In genomic region chr19:48110350-48110966, GRCh38 we compare ENCODE assay signal across 1 cellular context.
TF ChIP-seq lines count a peak whose summit lies in the region.

A gene with protein sequence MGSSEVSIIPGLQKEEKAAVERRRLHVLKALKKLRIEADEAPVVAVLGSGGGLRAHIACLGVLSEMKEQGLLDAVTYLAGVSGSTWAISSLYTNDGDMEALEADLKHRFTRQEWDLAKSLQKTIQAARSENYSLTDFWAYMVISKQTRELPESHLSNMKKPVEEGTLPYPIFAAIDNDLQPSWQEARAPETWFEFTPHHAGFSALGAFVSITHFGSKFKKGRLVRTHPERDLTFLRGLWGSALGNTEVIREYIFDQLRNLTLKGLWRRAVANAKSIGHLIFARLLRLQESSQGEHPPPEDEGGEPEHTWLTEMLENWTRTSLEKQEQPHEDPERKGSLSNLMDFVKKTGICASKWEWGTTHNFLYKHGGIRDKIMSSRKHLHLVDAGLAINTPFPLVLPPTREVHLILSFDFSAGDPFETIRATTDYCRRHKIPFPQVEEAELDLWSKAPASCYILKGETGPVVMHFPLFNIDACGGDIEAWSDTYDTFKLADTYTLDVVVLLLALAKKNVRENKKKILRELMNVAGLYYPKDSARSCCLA (minus strand): TSS chr19:48110817. CDS start chr19:48106529, 4,288 bp downstream.

TF ChIP-seq in HEK293, 187 proteins besides CTCF, POLR2A, EP300 and RAD21 (continued from another document and continues in another):
- TF ChIP-seq, protein P1, sequence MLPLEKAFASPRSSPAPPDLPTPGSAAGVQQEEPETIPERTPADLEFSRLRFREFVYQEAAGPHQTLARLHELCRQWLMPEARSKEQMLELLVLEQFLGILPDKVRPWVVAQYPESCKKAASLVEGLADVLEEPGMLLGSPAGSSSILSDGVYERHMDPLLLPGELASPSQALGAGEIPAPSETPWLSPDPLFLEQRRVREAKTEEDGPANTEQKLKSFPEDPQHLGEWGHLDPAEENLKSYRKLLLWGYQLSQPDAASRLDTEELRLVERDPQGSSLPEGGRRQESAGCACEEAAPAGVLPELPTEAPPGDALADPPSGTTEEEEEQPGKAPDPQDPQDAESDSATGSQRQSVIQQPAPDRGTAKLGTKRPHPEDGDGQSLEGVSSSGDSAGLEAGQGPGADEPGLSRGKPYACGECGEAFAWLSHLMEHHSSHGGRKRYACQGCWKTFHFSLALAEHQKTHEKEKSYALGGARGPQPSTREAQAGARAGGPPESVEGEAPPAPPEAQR (tag by site-specific recombination; IDR thresholded peaks at IDR 0.05) = no peak
- TF ChIP-seq TRIM28 (IDR thresholded peaks at IDR 0.05; ENCODE audit: borderline replicate concordance, low read length) (no peak), ZBTB1 (tag by site-specific recombination; IDR thresholded peaks at IDR 0.05) (no peak), ZNF433 (tag by site-specific recombination; IDR thresholded peaks at IDR 0.05; ENCODE audit: low read depth) (no peak), ZNF561 (tag by site-specific recombination; IDR thresholded peaks at IDR 0.05; ENCODE audit: borderline replicate concordance) (no peak; the same call in 1 of the 2 replicates), ZNF544 (tag by site-specific recombination; IDR thresholded peaks at IDR 0.05) (no peak), ZNF76 (tag by site-specific recombination; IDR thresholded peaks at IDR 0.05; ENCODE audit: borderline replicate concordance, low read depth) (no peak), ZNF677 (tag by site-specific recombination; IDR thresholded peaks at IDR 0.05) (no peak), GLIS1 (tag by site-specific recombination; IDR thresholded peaks at IDR 0.05) (peak; percentile 65; the same call in 1 of the 2 replicates), ZNF341 (tag by site-specific recombination; IDR thresholded peaks at IDR 0.05; ENCODE audit: low read depth) (peak; percentile 93), PRDM1 (tag by site-specific recombination; IDR thresholded peaks at IDR 0.05) (no peak), ZBTB7A (tag by site-specific recombination; IDR thresholded peaks at IDR 0.05; ENCODE audit: low read depth) (no peak), ZNF626 (tag by site-specific recombination; IDR thresholded peaks at IDR 0.05) (no peak), ZNF140 (tag by site-specific recombination; IDR thresholded peaks at IDR 0.05) (no peak), ZNF184 (tag by site-specific recombination; IDR thresholded peaks at IDR 0.05) (no peak), ZNF266 (tag by site-specific recombination; IDR thresholded peaks at IDR 0.05; ENCODE audit: low read depth) (no peak), REST (tag by site-specific recombination; IDR thresholded peaks at IDR 0.05) (peak; percentile 97), PBX3 (CRISPR knock-in tag; IDR thresholded peaks at IDR 0.05) (no peak; the same call in 1 of the 2 replicates), ZNF660 (tag by site-specific recombination; IDR thresholded peaks at IDR 0.05) (peak; percentile 78; the same call in 1 of the 2 replicates), ZNF514 (tag by site-specific recombination; IDR thresholded peaks at IDR 0.05) (no peak), GLIS2 (tag by site-specific recombination; IDR thresholded peaks at IDR 0.05) (no peak), ZNF843 (tag by site-specific recombination; IDR thresholded peaks at IDR 0.05) (peak; percentile 15; the same call in 1 of the 2 replicates), ZIC2 (tag by site-specific recombination; IDR thresholded peaks at IDR 0.05) (peak; percentile 52), ZNF211 (tag by site-specific recombination; IDR thresholded peaks at IDR 0.05; ENCODE audit: low read depth) (no peak), ZNF521 (tag by site-specific recombination; IDR thresholded peaks at IDR 0.05) (no peak), ZNF621 (tag by site-specific recombination; IDR thresholded peaks at IDR 0.05) (no peak), ZNF302 (tag by site-specific recombination; IDR thresholded peaks at IDR 0.05; ENCODE audit: low read depth) (0 out of 2 replicates have a peak, but pooled peaks have one; percentile 15), ZNF837 (tag by site-specific recombination; IDR thresholded peaks at IDR 0.05) (no peak), MEIS1 (CRISPR knock-in tag; IDR thresholded peaks at IDR 0.05; ENCODE audit: borderline replicate concordance) (no peak), REPIN1 (tag by site-specific recombination; IDR thresholded peaks at IDR 0.05; ENCODE audit: low read depth) (no peak), YY2 (tag by site-specific recombination; IDR thresholded peaks at IDR 0.05) (no peak), ZNF423 (tag by site-specific recombination; IDR thresholded peaks at IDR 0.05) (no peak), ZNF2 (tag by site-specific recombination; IDR thresholded peaks at IDR 0.05) (peak; percentile 63; the same call in 1 of the 2 replicates), ZNF366 (tag by site-specific recombination; conservative IDR thresholded peaks at IDR 0.05) (peak; percentile 67), ZNF221 (tag by site-specific recombination; IDR thresholded peaks at IDR 0.05; ENCODE audit: borderline replicate concordance) (no peak), ZFP69B (tag by site-specific recombination; IDR thresholded peaks at IDR 0.05) (no peak), ZNF747 (tag by site-specific recombination; IDR thresholded peaks at IDR 0.05) (no peak), ZNF664 (tag by site-specific recombination; IDR thresholded peaks at IDR 0.05) (no peak), ZBTB8A (tag by site-specific recombination; IDR thresholded peaks at IDR 0.05) (peak; percentile 50; the same call in 1 of the 2 replicates), ZNF274 (IDR thresholded peaks at IDR 0.05; ENCODE audit: low read length) (no peak), ZNF274 (tag by site-specific recombination; IDR thresholded peaks at IDR 0.05; ENCODE audit: borderline replicate concordance) (no peak), ZNF16 (tag by site-specific recombination; IDR thresholded peaks at IDR 0.05; ENCODE audit: low read depth) (no peak), MZF1 (tag by site-specific recombination; IDR thresholded peaks at IDR 0.05; ENCODE audit: borderline replicate concordance) (no peak), ZFP3 (tag by site-specific recombination; IDR thresholded peaks at IDR 0.05; ENCODE audit: low read depth) (no peak), YY1 (tag by site-specific recombination; IDR thresholded peaks at IDR 0.05) (peak; percentile 57; the same call in 1 of the 2 replicates), ZNF776 (tag by site-specific recombination; IDR thresholded peaks at IDR 0.05; ENCODE audit: borderline replicate concordance) (no peak), ZNF335 (tag by site-specific recombination; conservative IDR thresholded peaks at IDR 0.05) (peak; percentile 57), ZNF704 (tag by site-specific recombination; IDR thresholded peaks at IDR 0.05) (no peak), ZNF416 (tag by site-specific recombination; IDR thresholded peaks at IDR 0.05) (no peak), ZSCAN30 (tag by site-specific recombination; IDR thresholded peaks at IDR 0.05) (no peak), ZNF146 (tag by site-specific recombination; IDR thresholded peaks at IDR 0.05) (no peak)
- TF ChIP-seq, protein P2, sequence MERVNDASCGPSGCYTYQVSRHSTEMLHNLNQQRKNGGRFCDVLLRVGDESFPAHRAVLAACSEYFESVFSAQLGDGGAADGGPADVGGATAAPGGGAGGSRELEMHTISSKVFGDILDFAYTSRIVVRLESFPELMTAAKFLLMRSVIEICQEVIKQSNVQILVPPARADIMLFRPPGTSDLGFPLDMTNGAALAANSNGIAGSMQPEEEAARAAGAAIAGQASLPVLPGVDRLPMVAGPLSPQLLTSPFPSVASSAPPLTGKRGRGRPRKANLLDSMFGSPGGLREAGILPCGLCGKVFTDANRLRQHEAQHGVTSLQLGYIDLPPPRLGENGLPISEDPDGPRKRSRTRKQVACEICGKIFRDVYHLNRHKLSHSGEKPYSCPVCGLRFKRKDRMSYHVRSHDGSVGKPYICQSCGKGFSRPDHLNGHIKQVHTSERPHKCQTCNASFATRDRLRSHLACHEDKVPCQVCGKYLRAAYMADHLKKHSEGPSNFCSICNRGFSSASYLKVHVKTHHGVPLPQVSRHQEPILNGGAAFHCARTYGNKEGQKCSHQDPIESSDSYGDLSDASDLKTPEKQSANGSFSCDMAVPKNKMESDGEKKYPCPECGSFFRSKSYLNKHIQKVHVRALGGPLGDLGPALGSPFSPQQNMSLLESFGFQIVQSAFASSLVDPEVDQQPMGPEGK (tag by site-specific recombination; IDR thresholded peaks at IDR 0.05) = peak; percentile 45; the same call in 1 of the 2 replicates
- TF ChIP-seq, protein P3, sequence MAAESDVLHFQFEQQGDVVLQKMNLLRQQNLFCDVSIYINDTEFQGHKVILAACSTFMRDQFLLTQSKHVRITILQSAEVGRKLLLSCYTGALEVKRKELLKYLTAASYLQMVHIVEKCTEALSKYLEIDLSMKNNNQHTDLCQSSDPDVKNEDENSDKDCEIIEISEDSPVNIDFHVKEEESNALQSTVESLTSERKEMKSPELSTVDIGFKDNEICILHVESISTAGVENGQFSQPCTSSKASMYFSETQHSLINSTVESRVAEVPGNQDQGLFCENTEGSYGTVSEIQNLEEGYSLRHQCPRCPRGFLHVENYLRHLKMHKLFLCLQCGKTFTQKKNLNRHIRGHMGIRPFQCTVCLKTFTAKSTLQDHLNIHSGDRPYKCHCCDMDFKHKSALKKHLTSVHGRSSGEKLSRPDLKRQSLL (tag by site-specific recombination; IDR thresholded peaks at IDR 0.05) = peak; percentile 87
- TF ChIP-seq, protein P4, sequence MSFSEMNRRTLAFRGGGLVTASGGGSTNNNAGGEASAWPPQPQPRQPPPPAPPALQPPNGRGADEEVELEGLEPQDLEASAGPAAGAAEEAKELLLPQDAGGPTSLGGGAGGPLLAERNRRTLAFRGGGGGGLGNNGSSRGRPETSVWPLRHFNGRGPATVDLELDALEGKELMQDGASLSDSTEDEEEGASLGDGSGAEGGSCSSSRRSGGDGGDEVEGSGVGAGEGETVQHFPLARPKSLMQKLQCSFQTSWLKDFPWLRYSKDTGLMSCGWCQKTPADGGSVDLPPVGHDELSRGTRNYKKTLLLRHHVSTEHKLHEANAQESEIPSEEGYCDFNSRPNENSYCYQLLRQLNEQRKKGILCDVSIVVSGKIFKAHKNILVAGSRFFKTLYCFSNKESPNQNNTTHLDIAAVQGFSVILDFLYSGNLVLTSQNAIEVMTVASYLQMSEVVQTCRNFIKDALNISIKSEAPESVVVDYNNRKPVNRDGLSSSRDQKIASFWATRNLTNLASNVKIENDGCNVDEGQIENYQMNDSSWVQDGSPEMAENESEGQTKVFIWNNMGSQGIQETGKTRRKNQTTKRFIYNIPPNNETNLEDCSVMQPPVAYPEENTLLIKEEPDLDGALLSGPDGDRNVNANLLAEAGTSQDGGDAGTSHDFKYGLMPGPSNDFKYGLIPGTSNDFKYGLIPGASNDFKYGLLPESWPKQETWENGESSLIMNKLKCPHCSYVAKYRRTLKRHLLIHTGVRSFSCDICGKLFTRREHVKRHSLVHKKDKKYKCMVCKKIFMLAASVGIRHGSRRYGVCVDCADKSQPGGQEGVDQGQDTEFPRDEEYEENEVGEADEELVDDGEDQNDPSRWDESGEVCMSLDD (tag by site-specific recombination; IDR thresholded peaks at IDR 0.05) = no peak
- TF ChIP-seq, protein P5, sequence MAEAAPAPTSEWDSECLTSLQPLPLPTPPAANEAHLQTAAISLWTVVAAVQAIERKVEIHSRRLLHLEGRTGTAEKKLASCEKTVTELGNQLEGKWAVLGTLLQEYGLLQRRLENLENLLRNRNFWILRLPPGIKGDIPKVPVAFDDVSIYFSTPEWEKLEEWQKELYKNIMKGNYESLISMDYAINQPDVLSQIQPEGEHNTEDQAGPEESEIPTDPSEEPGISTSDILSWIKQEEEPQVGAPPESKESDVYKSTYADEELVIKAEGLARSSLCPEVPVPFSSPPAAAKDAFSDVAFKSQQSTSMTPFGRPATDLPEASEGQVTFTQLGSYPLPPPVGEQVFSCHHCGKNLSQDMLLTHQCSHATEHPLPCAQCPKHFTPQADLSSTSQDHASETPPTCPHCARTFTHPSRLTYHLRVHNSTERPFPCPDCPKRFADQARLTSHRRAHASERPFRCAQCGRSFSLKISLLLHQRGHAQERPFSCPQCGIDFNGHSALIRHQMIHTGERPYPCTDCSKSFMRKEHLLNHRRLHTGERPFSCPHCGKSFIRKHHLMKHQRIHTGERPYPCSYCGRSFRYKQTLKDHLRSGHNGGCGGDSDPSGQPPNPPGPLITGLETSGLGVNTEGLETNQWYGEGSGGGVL (tag by site-specific recombination; IDR thresholded peaks at IDR 0.05) = no peak
